ENCODE assay signal across 38 cellular contexts in genomic region chr16:54197758-54198157, GRCh38.
"Had no signal": no experiment of that assay in that cellular context is flagged by ENCODE, and none has a peak within 500 bp of the region (broad histone marks: within the 10 kb centered on the region; RNA-seq: fewer than 3 reads in every experiment).

No MANE protein-coding gene starts in this region.

- DNase-seq: activated effector memory CD4-positive, alpha-beta T cell treated with anti-CD3 and anti-CD28 coated beads, Interleukin-2, amount 50 U/mL, for 16 hours; activated effector memory CD4-positive, alpha-beta T cell treated with Interleukin-2 at 50 U/mL for 16 hours; activated gamma-delta T cell; activated gamma-delta T cell treated with Interleukin-2 at 50 U/mL for 16 hours; activated naive CD4-positive, alpha-beta T cell; activated naive CD4-positive, alpha-beta T cell treated with anti-CD3 and anti-CD28 coated beads for 36 hours; activated naive CD4-positive, alpha-beta T cell treated with anti-CD3 and anti-CD28 coated beads, Interleukin-2, amount 10 ng/mL, durations not matched to agents 7 days and 5 days; activated naive CD4-positive, alpha-beta T cell treated with anti-CD3 and anti-CD28 coated beads, Interleukin-2, amount 50 U/mL, for 16 hours; activated naive CD4-positive, alpha-beta T cell treated with Interleukin-2 at 50 U/mL for 16 hours; activated naive CD8-positive, alpha-beta T cell treated with anti-CD3 and anti-CD28 coated beads for 36 hours; activated naive CD8-positive, alpha-beta T cell treated with anti-CD3 and anti-CD28 coated beads, Interleukin-2, amount 10 ng/mL, durations not matched to agents 7 days and 5 days; activated naive CD8-positive, alpha-beta T cell treated with anti-CD3 and anti-CD28 coated beads, Interleukin-2, amount 50 U/mL, for 24 hours; activated T-cell treated with anti-CD3 and anti-CD28 coated beads, Interleukin-2, amount 50 U/mL, for 1 hour; activated T-cell treated with anti-CD3 and anti-CD28 coated beads, Interleukin-2, amount 50 U/mL, for 24 hours; activated T-cell treated with anti-CD3 and anti-CD28 coated beads, Interleukin-2, amount 50 U/mL, for 4 hours; activated T-cell treated with anti-CD3 and anti-CD28 coated beads, Interleukin-2, amount 50 U/mL, for 48 hours; activated T-cell treated with anti-CD3 and anti-CD28 coated beads, Interleukin-2, amount 50 U/mL, for 72 hours; adrenal gland; amniotic stem cell; amygdala; anterior cingulate cortex; aorta; body of pancreas; brain microvascular endothelial cell; caudate nucleus; central memory CD4-positive, alpha-beta T cell; cerebellar nuclear complex had no signal

- H3K4me1 Mint-ChIP-seq: activated naive CD4-positive, alpha-beta T cell treated with anti-CD3 and anti-CD28 coated beads, Interleukin-2, amount 50 U/mL, for 24 hours; activated naive CD8-positive, alpha-beta T cell treated with anti-CD3 and anti-CD28 coated beads for 36 hours; activated naive CD8-positive, alpha-beta T cell treated with anti-CD3 and anti-CD28 coated beads, Interleukin-2, amount 50 U/mL, for 24 hours; activated T-helper 17 cell treated with anti-CD3 and anti-CD28 coated beads, Interleukin-2, amount 50 U/mL, for 72 hours; central memory CD8-positive, alpha-beta T cell had no signal

- H3K4me3 ChIP-seq: adrenal gland, ascending aorta, body of pancreas, breast epithelium, cardiac muscle cell had no signal

- H3K27ac ChIP-seq: adrenal gland, ascending aorta, body of pancreas, brain microvascular endothelial cell, breast epithelium, cardiac muscle cell had no signal

- H3K36me3 Mint-ChIP-seq: activated naive CD4-positive, alpha-beta T cell treated with anti-CD3 and anti-CD28 coated beads, Interleukin-2, amount 10 ng/mL, durations not matched to agents 7 days and 5 days; activated naive CD4-positive, alpha-beta T cell treated with anti-CD3 and anti-CD28 coated beads, Interleukin-2, amount 50 U/mL, for 24 hours; activated naive CD8-positive, alpha-beta T cell; activated naive CD8-positive, alpha-beta T cell treated with anti-CD3 and anti-CD28 coated beads, Interleukin-2, amount 10 ng/mL, durations not matched to agents 7 days and 5 days; brain had no signal

- H3K27me3 ChIP-seq: adrenal gland, ascending aorta, body of pancreas, brain microvascular endothelial cell, breast epithelium, cardiac muscle cell had no signal

- H3K36me3 ChIP-seq: adrenal gland, ascending aorta, brain microvascular endothelial cell, breast epithelium, cardiac muscle cell had no signal

- H3K27me3 Mint-ChIP-seq: activated naive CD4-positive, alpha-beta T cell treated with anti-CD3 and anti-CD28 coated beads, Interleukin-2, amount 10 ng/mL, durations not matched to agents 7 days and 5 days; activated naive CD8-positive, alpha-beta T cell treated with anti-CD3 and anti-CD28 coated beads for 36 hours had no signal

- H3K4me1 ChIP-seq: adrenal gland, ascending aorta, breast epithelium had no signal

- H3K27ac Mint-ChIP-seq: activated naive CD4-positive, alpha-beta T cell treated with anti-CD3 and anti-CD28 coated beads for 36 hours; activated naive CD4-positive, alpha-beta T cell treated with anti-CD3 and anti-CD28 coated beads, Interleukin-2, amount 10 ng/mL, durations not matched to agents 7 days and 5 days; activated naive CD4-positive, alpha-beta T cell treated with anti-CD3 and anti-CD28 coated beads, Interleukin-2, amount 50 U/mL, for 24 hours; activated naive CD4-positive, alpha-beta T cell treated with anti-CD3 and anti-CD28 coated beads, Interleukin-2, amount 50 U/mL, for 72 hours; activated naive CD8-positive, alpha-beta T cell; activated naive CD8-positive, alpha-beta T cell treated with anti-CD3 and anti-CD28 coated beads for 36 hours; activated naive CD8-positive, alpha-beta T cell treated with anti-CD3 and anti-CD28 coated beads, Interleukin-2, amount 10 ng/mL, durations not matched to agents 7 days and 5 days; activated naive CD8-positive, alpha-beta T cell treated with anti-CD3 and anti-CD28 coated beads, Interleukin-2, amount 50 U/mL, for 24 hours; activated T-cell treated with anti-CD3 and anti-CD28 coated beads, Interleukin-2, amount 50 U/mL, for 24 hours; activated T-cell treated with anti-CD3 and anti-CD28 coated beads, Interleukin-2, amount 50 U/mL, for 72 hours; activated T-helper 1 cell treated with anti-CD3 and anti-CD28 coated beads, Interleukin-12 subunit alpha, Interleukin-12 subunit beta, Interleukin-2, Interleukin-4 antibody, amounts not matched to agents 30 ng/mL and 10 ng/mL and 1 ng/mL, durations not matched to agents 14 hours and 24 hours and 36 hours; activated T-helper 17 cell treated with anti-CD3 and anti-CD28 coated beads, Interleukin-2, amount 50 U/mL, for 72 hours; activated T-helper 2 cell treated with anti-CD3 and anti-CD28 coated beads, Interferon-gamma antibody, Interleukin-2, Interleukin-4, amounts not matched to agents 10 μg/mL and 5 μg/mL and 100 μg/mL, durations not matched to agents 14 hours and 24 hours and 36 hours; brain had no signal

- H3K9me3 ChIP-seq: adrenal gland, ascending aorta, body of pancreas, breast epithelium had no signal

- H3K4me3 Mint-ChIP-seq: activated naive CD4-positive, alpha-beta T cell treated with anti-CD3 and anti-CD28 coated beads for 36 hours; activated naive CD4-positive, alpha-beta T cell treated with anti-CD3 and anti-CD28 coated beads, Interleukin-2, amount 10 ng/mL, durations not matched to agents 7 days and 5 days; activated naive CD4-positive, alpha-beta T cell treated with anti-CD3 and anti-CD28 coated beads, Interleukin-2, amount 50 U/mL, for 24 hours; activated naive CD8-positive, alpha-beta T cell; activated naive CD8-positive, alpha-beta T cell treated with anti-CD3 and anti-CD28 coated beads for 36 hours; activated naive CD8-positive, alpha-beta T cell treated with anti-CD3 and anti-CD28 coated beads, Interleukin-2, amount 10 ng/mL, durations not matched to agents 7 days and 5 days; activated naive CD8-positive, alpha-beta T cell treated with anti-CD3 and anti-CD28 coated beads, Interleukin-2, amount 50 U/mL, for 24 hours; activated T-cell treated with anti-CD3 and anti-CD28 coated beads, Interleukin-2, amount 50 U/mL, for 24 hours; activated T-cell treated with anti-CD3 and anti-CD28 coated beads, Interleukin-2, amount 50 U/mL, for 4 hours; activated T-cell treated with anti-CD3 and anti-CD28 coated beads, Interleukin-2, amount 50 U/mL, for 72 hours; activated T-helper 1 cell treated with anti-CD3 and anti-CD28 coated beads, Interleukin-12 subunit alpha, Interleukin-12 subunit beta, Interleukin-2, Interleukin-4 antibody, amounts not matched to agents 30 ng/mL and 10 ng/mL and 1 ng/mL, durations not matched to agents 14 hours and 24 hours and 36 hours; activated T-helper 17 cell treated with anti-CD3 and anti-CD28 coated beads, Interleukin-2, amount 50 U/mL, for 72 hours; central memory CD8-positive, alpha-beta T cell had no signal

- H3K9me3 Mint-ChIP-seq: activated naive CD4-positive, alpha-beta T cell treated with anti-CD3 and anti-CD28 coated beads, Interleukin-2, amount 50 U/mL, for 24 hours; activated naive CD8-positive, alpha-beta T cell treated with anti-CD3 and anti-CD28 coated beads for 36 hours; activated naive CD8-positive, alpha-beta T cell treated with anti-CD3 and anti-CD28 coated beads, Interleukin-2, amount 10 ng/mL, durations not matched to agents 7 days and 5 days; activated naive CD8-positive, alpha-beta T cell treated with anti-CD3 and anti-CD28 coated beads, Interleukin-2, amount 50 U/mL, for 24 hours; activated T-cell treated with anti-CD3 and anti-CD28 coated beads, Interleukin-2, amount 50 U/mL, for 72 hours; activated T-helper 1 cell treated with anti-CD3 and anti-CD28 coated beads, Interleukin-12 subunit alpha, Interleukin-12 subunit beta, Interleukin-2, Interleukin-4 antibody, amounts not matched to agents 30 ng/mL and 10 ng/mL and 1 ng/mL, durations not matched to agents 14 hours and 24 hours and 36 hours; activated T-helper 2 cell treated with anti-CD3 and anti-CD28 coated beads, Interferon-gamma antibody, Interleukin-2, Interleukin-4, amounts not matched to agents 10 μg/mL and 5 μg/mL and 100 μg/mL, durations not matched to agents 14 hours and 24 hours and 36 hours; central memory CD8-positive, alpha-beta T cell had no signal
